ENCODE assay signal across 9 cellular contexts in the genomic region with DNA sequence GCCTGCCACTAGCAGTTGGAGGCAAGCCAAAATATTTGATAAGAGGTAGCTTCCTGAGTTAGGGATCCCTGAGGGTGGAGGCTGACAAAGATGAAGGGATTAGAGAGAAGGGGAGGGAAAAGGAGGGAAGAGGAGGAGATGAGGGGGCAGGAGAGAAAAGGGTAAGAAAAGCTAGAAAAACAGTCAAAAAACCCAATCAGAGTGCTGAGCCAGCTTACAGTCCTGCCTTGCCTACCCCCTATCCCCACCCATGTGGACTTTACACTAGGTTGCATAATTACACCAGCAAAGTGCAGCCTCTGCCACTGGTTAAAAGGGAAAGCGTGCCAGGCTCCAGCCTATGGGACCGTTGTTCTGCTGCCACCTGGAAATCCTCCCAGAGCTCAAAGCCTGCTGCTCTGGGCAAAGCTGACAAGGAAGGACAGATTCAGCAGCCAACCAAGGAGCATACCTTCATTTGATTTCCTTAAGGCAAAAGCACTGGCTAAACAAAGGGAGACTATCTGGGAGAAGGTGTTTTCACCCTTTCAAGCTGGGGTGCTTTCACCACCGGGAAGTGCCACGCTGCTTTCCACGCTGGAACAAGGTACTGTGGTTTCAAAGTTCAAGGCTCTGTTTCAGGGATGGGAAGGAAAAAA. TPM values are rescaled to one million over a fixed set of nuclear protein-coding genes. Genes with fewer than 3 reads are reported as not detected.
DNase-seq lines count a peak whose midpoint lies in the region; ATAC-seq and TF ChIP-seq lines count a peak whose summit lies in the region.
"Had no signal": no experiment of that assay in that cellular context is flagged by ENCODE, and none has a peak within 500 bp of the region (broad histone marks: within the 10 kb centered on the region; RNA-seq: fewer than 3 reads in every experiment).

No MANE protein-coding gene starts in this region.

- intact Hi-C loops in posterior vena cava (cut with DNase I) = no loop called here

- no peak for ATAC-seq in HG03097 (IDR thresholded peaks at IDR 0.05; ENCODE audit: low FRiP score, unreplicated experiment)
- ATAC-seq: HCT116 had no signal

- no peak for TF ChIP-seq CTCF in GM13977 (IDR thresholded peaks at IDR 0.05; ENCODE audit: extremely low read depth, insufficient read depth, missing control alignments)

- in situ Hi-C loops in GM13977 (cut with MboI; ENCODE audit: low pct_unique_long_range_greater_than_20kb, low sequenced_read_pairs, unreplicated experiment) = loop anchor here (10.0 kb wide), 1 partner anchor 167 kb away; no protein-coding TSS in a partner anchor

- DNase-seq in EH (ENCODE audit: low read depth) (peak; percentile 40), NCI-H446 (lab: John Stamatoyannopoulos, UW) (peak; percentile 74 to 89), cerebellum (ENCODE audit: low spot score) (peak; percentile 87), lung microvascular endothelial cell (ENCODE audit: low read depth in 2 of 2) (peak; percentile 29 to 75), HK-2 (ENCODE audit: unreplicated experiment) (no peak), GM13977 (ENCODE audit: low spot score) (no peak), posterior vena cava (ENCODE audit: low spot score) (no peak)

RNA-seq across cellular contexts. Expression of gene NUMB, which starts 3.9 kb away (rescaled TPM):
- total RNA-seq in cerebellum (34.5 TPM), lung microvascular endothelial cell (46.4 and 51.6 TPM in 2 replicates), posterior vena cava (10 to 100 TPM; 68.7 to 76.5 TPM)

RNA-seq across cellular contexts. Expression of gene RIOX1, which starts 28.5 kb away (rescaled TPM):
- total RNA-seq in cerebellum (18.6 TPM), lung microvascular endothelial cell (12.9 and 18.5 TPM in 2 replicates), posterior vena cava (1 to 10 TPM; 9.2 to 9.3 TPM)

Comparison
In these comparisons a context has a peak if more than half of its experiments do, and no peak if none do; other contexts are left out.
1. DNase-seq: peak in EH (single experiment), NCI-H446 (2 of 2), cerebellum (single experiment) and lung microvascular endothelial cell (2 of 2); none in HK-2 (single experiment), GM13977 (single experiment) and posterior vena cava (single experiment).